In genomic region chr1:117059678-117060440, GRCh38 we compare ENCODE assay signal across 8 cellular contexts. TPM values are rescaled to one million over a fixed set of nuclear protein-coding genes. Genes with fewer than 3 reads are reported as not detected.
A peak's percentile ranks its signal among the peaks of the same experiment; 100 is the strongest.
DNase-seq lines count a peak whose midpoint lies in the region; ATAC-seq and TF ChIP-seq lines count a peak whose summit lies in the region.

Gene TTF2 (plus strand): TSS chr1:117060326. CDS start chr1:117060347, 21 bp downstream.

- H3K4me3 ChIP-seq in left lung: peak within 1 kb of the TSS; percentile 63 to 77

- H3K27me3 Mint-ChIP-seq in activated CD4-positive, alpha-beta T cell treated with anti-CD3 and anti-CD28 coated beads, Interleukin-2, amount 10 ng/mL, durations not matched to agents 24 days and 14 days: no peaks in the 10 kb centered on the region

- H3K9me3 ChIP-seq in left lung: no peaks in the 10 kb centered on the region

- no peak for TF ChIP-seq CTCF in left lung (IDR thresholded peaks at IDR 0.05)

- H3K27me3 ChIP-seq in left lung: no peaks in the 10 kb centered on the region

- peak within 1 kb of the TSS; percentile 41 to 73 for H3K27ac ChIP-seq in left lung

- H3K4me1 ChIP-seq in left lung: peaks cover 0 to 14% of the 10 kb centered on the region in 2 donors

- H3K36me3 ChIP-seq in left lung: peaks cover 0 to 3% of the 10 kb centered on the region in 2 donors

- no peaks in the 10 kb centered on the region for H3K9me3 Mint-ChIP-seq in activated CD4-positive, alpha-beta T cell treated with anti-CD3 and anti-CD28 coated beads, Interleukin-2, amount 10 ng/mL, durations not matched to agents 24 days and 14 days

- DNase-seq in C1 segment of cervical spinal cord (lab: John Stamatoyannopoulos, UW): peak; percentile 23 to 93 (median 87)
- peak; percentile 100 for DNase-seq in NCI-H526 treated with DMSO at 0.1 percent for 48 hours (lab: John Stamatoyannopoulos, UW)
- DNase-seq in activated CD4-positive, alpha-beta T cell treated with anti-CD3 and anti-CD28 coated beads, Interleukin-2, amount 10 ng/mL, durations not matched to agents 24 days and 14 days: peak; percentile 99
- DNase-seq in dermis blood vessel endothelial cell: peak; percentile 99
- DNase-seq in left lung: peak; percentile 91 to 94
- DNase-seq in stimulated activated CD4-positive, alpha-beta T cell treated with anti-CD3 and anti-CD28 coated beads, Interleukin-2, amount 100 ng/mL, for 4 hours (ENCODE audit: low read depth): peak; percentile 95

- H3K4me3 Mint-ChIP-seq in activated CD4-positive, alpha-beta T cell treated with anti-CD3 and anti-CD28 coated beads, Interleukin-2, amount 10 ng/mL, durations not matched to agents 24 days and 14 days: no peak within 1 kb of the TSS

- peaks cover 41% of the 10 kb centered on the region for H3K4me1 Mint-ChIP-seq in activated CD4-positive, alpha-beta T cell treated with anti-CD3 and anti-CD28 coated beads, Interleukin-2, amount 10 ng/mL, durations not matched to agents 24 days and 14 days

- H3K27ac Mint-ChIP-seq in activated CD4-positive, alpha-beta T cell treated with anti-CD3 and anti-CD28 coated beads, Interleukin-2, amount 10 ng/mL, durations not matched to agents 24 days and 14 days: no peak within 1 kb of the TSS

- peaks cover 33% of the 10 kb centered on the region for H3K36me3 Mint-ChIP-seq in activated CD4-positive, alpha-beta T cell treated with anti-CD3 and anti-CD28 coated beads, Interleukin-2, amount 10 ng/mL, durations not matched to agents 24 days and 14 days (ENCODE audit: low read depth)

- ATAC-seq in GM19351 (IDR thresholded peaks at IDR 0.05; ENCODE audit: unreplicated experiment) (peak; percentile 92), HG03520 (IDR thresholded peaks at IDR 0.05; ENCODE audit: unreplicated experiment) (peak; percentile 95), left lung (peak; percentile 98)

- intact Hi-C loops in activated CD4-positive, alpha-beta T cell treated with anti-CD3 and anti-CD28 coated beads, Interleukin-2, amount 10 ng/mL, durations not matched to agents 24 days and 14 days (cut with micrococcal nuclease): loop anchor here (1.0 to 10.0 kb wide), 13 partner anchors 127 to 805 kb away; partner anchors contain the start of genes CD2, CD58 and IGSF3
- intact Hi-C loops in left lung (cut with DNase I): loop anchor here in 1 of 2 donors (5.0 kb wide), 1 partner anchor 323 kb away; no protein-coding TSS in a partner anchor

RNA-seq across cellular contexts. Expression of gene TTF2, which starts in this region (rescaled TPM):
- total RNA-seq in activated CD4-positive, alpha-beta T cell treated with anti-CD3 and anti-CD28 coated beads, Interleukin-2, amount 10 ng/mL, durations not matched to agents 24 days and 14 days: 108 and 116 TPM in 2 replicates
- 14.3 and 21.9 TPM in 2 replicates for total RNA-seq in dermis blood vessel endothelial cell
- 10 to 100 TPM; 21.0 to 21.1 TPM for total RNA-seq in left lung

Comparison
In these comparisons a context has a peak if more than half of its experiments do, and no peak if none do; other contexts are left out.
1. Peak in every context shown above with its lines: DNase-seq, ATAC-seq, H3K4me3 ChIP-seq and H3K27ac ChIP-seq.